Comparison of ENCODE assay signal across 5 cellular contexts in the genomic region with DNA sequence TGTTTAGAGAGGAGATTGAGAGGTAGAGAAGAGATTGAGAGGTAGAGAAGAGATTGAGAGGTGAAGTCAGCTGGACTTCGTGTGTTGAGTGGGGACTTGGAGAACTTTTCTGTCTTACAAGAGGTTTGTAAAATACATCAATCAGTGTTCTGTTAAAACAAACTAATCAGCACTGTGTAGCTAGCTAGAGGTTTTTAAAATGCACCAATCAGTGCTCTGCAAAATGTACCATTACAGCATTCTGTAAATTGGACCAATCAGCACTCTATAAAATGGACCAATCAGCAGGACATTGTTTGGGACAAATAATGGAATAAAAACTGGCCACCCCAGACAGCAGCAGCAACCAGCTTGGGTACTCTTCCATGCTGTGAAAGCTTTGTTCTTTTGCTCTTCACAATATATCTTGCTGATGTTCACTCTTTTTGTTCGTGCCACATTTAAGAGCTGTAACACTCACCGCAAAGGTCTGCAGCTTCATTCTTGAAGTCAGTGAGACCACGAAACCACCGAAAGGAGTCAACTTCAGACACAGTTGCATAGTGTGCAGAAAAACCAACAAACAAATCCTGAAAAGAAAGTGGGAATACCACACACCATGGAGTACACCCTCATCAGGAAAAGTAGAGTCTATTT.
"Had no signal": no experiment of that assay in that cellular context is flagged by ENCODE, and none has a peak within 500 bp of the region (broad histone marks: within the 10 kb centered on the region; RNA-seq: fewer than 3 reads in every experiment).

No MANE protein-coding gene starts in this region.

- H3K27ac Mint-ChIP-seq: GM23338, H9 had no signal

- H3K4me3 ChIP-seq: GM23338 had no signal

- H3K4me1 Mint-ChIP-seq: H9 had no signal

- H3K4me3 Mint-ChIP-seq: GM23338, H9 had no signal

- DNase-seq: H9, HCEC 1CT, IMR-90, KBM-7 had no signal

- ATAC-seq: GM23338 had no signal

- H3K9me3 Mint-ChIP-seq: GM23338, H9 had no signal
